Comparison of ENCODE assay signal across 11 cellular contexts in genomic region chr7:28354601-28355062, GRCh38. TPM values are rescaled to one million over a fixed set of nuclear protein-coding genes. Genes with fewer than 3 reads are reported as not detected.
A peak's percentile ranks its signal among the peaks of the same experiment; 100 is the strongest.
DNase-seq lines count a peak whose midpoint lies in the region; ATAC-seq and FAIRE-seq lines count a peak whose summit lies in the region.
"Had no signal": no experiment of that assay in that cellular context is flagged by ENCODE, and none has a peak within 500 bp of the region (broad histone marks: within the 10 kb centered on the region; RNA-seq: fewer than 3 reads in every experiment).

No MANE protein-coding gene starts in this region.

- ATAC-seq in GM21576 (IDR thresholded peaks at IDR 0.05; ENCODE audit: unreplicated experiment): no peak
- ATAC-seq in HG03432 (IDR thresholded peaks at IDR 0.05; ENCODE audit: unreplicated experiment): no peak
- ATAC-seq: stimulated activated naive CD8-positive, alpha-beta T cell treated with anti-CD3 and anti-CD28 coated beads, Interleukin-15, amount 100 ng/mL, for 72 hours had no signal

- peak; percentile 23 for DNase-seq in NCI-H82 (lab: John Stamatoyannopoulos, UW)
- DNase-seq in NCI-H82 treated with DMSO at 0.1 percent for 48 hours (lab: John Stamatoyannopoulos, UW; ENCODE audit: unreplicated experiment): no peak
- peak; percentile 95 for DNase-seq in RCC 7860 (ENCODE audit: low spot score)
- DNase-seq in fibroblast of gingiva (ENCODE audit: low read depth): peak; percentile 99
- DNase-seq in smooth muscle cell of the brain vasculature (ENCODE audit: low read depth, low spot score): peak; percentile 65
- no peak for DNase-seq in posterior vena cava (ENCODE audit: low spot score)
- DNase-seq: KBM-7; stimulated activated naive CD8-positive, alpha-beta T cell treated with anti-CD3 and anti-CD28 coated beads, Interleukin-15, amount 100 ng/mL, for 72 hours had no signal

- intact Hi-C loops in posterior vena cava (cut with DNase I): no loop called here

- peak; percentile 98 for FAIRE-seq in RCC 7860 (lab: Jason Lieb, UNC)

RNA-seq across cellular contexts. Expression of gene CREB5, which starts 57.7 kb away (rescaled TPM):
- 10 to 100 TPM; 21.5 to 21.9 TPM for total RNA-seq in posterior vena cava
- total RNA-seq: activated CD8-positive, alpha-beta memory T cell treated with anti-CD3 and anti-CD28 coated beads for 36 hours had no signal

Comparison
In these comparisons a context has a peak if more than half of its experiments do, and no peak if none do; other contexts are left out.
1. DNase-seq: peak in NCI-H82 (single experiment), RCC 7860 (single experiment), fibroblast of gingiva (single experiment) and smooth muscle cell of the brain vasculature (single experiment); none in NCI-H82 treated with DMSO at 0.1 percent for 48 hours (single experiment) and posterior vena cava (single experiment).